12 cellular contexts compared by ENCODE assay signal in genomic region chr14:24269910-24270536, GRCh38. TPM values are rescaled to one million over a fixed set of nuclear protein-coding genes. Genes with fewer than 3 reads are reported as not detected.
DNase-seq lines count a peak whose midpoint lies in the region; ATAC-seq, FAIRE-seq and TF ChIP-seq lines count a peak whose summit lies in the region.
"Had no signal": no experiment of that assay in that cellular context is flagged by ENCODE, and none has a peak within 500 bp of the region (broad histone marks: within the 10 kb centered on the region; RNA-seq: fewer than 3 reads in every experiment).

No MANE protein-coding gene starts in this region.

- H3K4me1 ChIP-seq in kidney (ENCODE audit: control insufficient read depth in 1 of 2, insufficient read depth in 1 of 2, low read depth in 1 of 2, low read length in 2 of 2): peaks cover 0 to 10% of the 10 kb centered on the region in 2 donors
- H3K4me1 ChIP-seq: psoas muscle had no signal

- intact Hi-C loops in activated CD4-positive, alpha-beta memory T cell treated with anti-CD3 and anti-CD28 coated beads for 36 hours (cut with micrococcal nuclease): loop anchor here (2.0 to 10.0 kb wide), 2 partner anchors 63 to 215 kb away; partner anchors contain the start of gene CARMIL3
- intact Hi-C loops in kidney (cut with DNase I): no loop called here

- POLR2A ChIA-PET in activated CD4-positive, alpha-beta memory T cell treated with anti-CD3 and anti-CD28 coated beads for 36 hours (lab: Charles Lee): interaction anchor here (0.6 to 2.9 kb wide), 9 partner anchors 10 to 56 kb away, joined by 3 to 19 read pairs (median 8); partner anchors contain the start of genes CHMP4A, CIDEB, DHRS1 and NOP9

- H3K4me3 Mint-ChIP-seq in activated naive CD4-positive, alpha-beta T cell treated with anti-CD3 and anti-CD28 coated beads, Interleukin-2, amount 50 U/mL, for 24 hours: peak overlapping the region; percentile 85
- H3K4me3 Mint-ChIP-seq in activated CD4-positive, alpha-beta memory T cell treated with anti-CD3 and anti-CD28 coated beads for 36 hours: peak overlapping the region; percentile 84
- H3K4me3 Mint-ChIP-seq in type B pancreatic cell: peak overlapping the region; percentile 94

- TF ChIP-seq CTCF in kidney (IDR thresholded peaks at IDR 0.05; ENCODE audit: borderline replicate concordance, extremely low read depth, insufficient read depth): no peak
- TF ChIP-seq CTCF in type B pancreatic cell (conservative IDR thresholded peaks at IDR 0.05): no peak

- CTCF ChIA-PET in activated CD4-positive, alpha-beta memory T cell treated with anti-CD3 and anti-CD28 coated beads for 36 hours (lab: Charles Lee): interaction anchor here (0.9 to 4.8 kb wide), 17 partner anchors 13 to 167 kb away, joined by 3 to 45 read pairs (median 11); partner anchors contain the start of genes CIDEB, DHRS1, IRF9 and LTB4R

- no peak overlapping the region for H3K27ac Mint-ChIP-seq in activated naive CD4-positive, alpha-beta T cell treated with anti-CD3 and anti-CD28 coated beads, Interleukin-2, amount 50 U/mL, for 24 hours
- H3K27ac Mint-ChIP-seq in activated CD4-positive, alpha-beta memory T cell treated with anti-CD3 and anti-CD28 coated beads for 36 hours: no peak overlapping the region
- H3K27ac Mint-ChIP-seq in type B pancreatic cell: no peak overlapping the region

- no peaks in the 10 kb centered on the region for H3K9me3 ChIP-seq in kidney (ENCODE audit: control insufficient read depth in 1 of 2, low read length in 2 of 2)
- H3K9me3 ChIP-seq: psoas muscle had no signal

- no peaks in the 10 kb centered on the region for H3K9me3 Mint-ChIP-seq in activated naive CD4-positive, alpha-beta T cell treated with anti-CD3 and anti-CD28 coated beads, Interleukin-2, amount 50 U/mL, for 24 hours
- H3K9me3 Mint-ChIP-seq in activated CD4-positive, alpha-beta memory T cell treated with anti-CD3 and anti-CD28 coated beads for 36 hours: no peaks in the 10 kb centered on the region
- no peaks in the 10 kb centered on the region for H3K9me3 Mint-ChIP-seq in type B pancreatic cell

- no peak for ATAC-seq in HG03354 (IDR thresholded peaks at IDR 0.05; ENCODE audit: poor library complexity, severe bottlenecking, unreplicated experiment)
- ATAC-seq in HG03520 (IDR thresholded peaks at IDR 0.05; ENCODE audit: unreplicated experiment): no peak
- no peak for ATAC-seq in GM19455 (IDR thresholded peaks at IDR 0.05; ENCODE audit: unreplicated experiment)

- peaks cover 7% of the 10 kb centered on the region for H3K36me3 Mint-ChIP-seq in activated naive CD4-positive, alpha-beta T cell treated with anti-CD3 and anti-CD28 coated beads, Interleukin-2, amount 50 U/mL, for 24 hours
- H3K36me3 Mint-ChIP-seq in activated CD4-positive, alpha-beta memory T cell treated with anti-CD3 and anti-CD28 coated beads for 36 hours: peaks cover 9% of the 10 kb centered on the region
- peaks cover 4% of the 10 kb centered on the region for H3K36me3 Mint-ChIP-seq in type B pancreatic cell

- peaks cover 39% of the 10 kb centered on the region for H3K4me1 Mint-ChIP-seq in activated naive CD4-positive, alpha-beta T cell treated with anti-CD3 and anti-CD28 coated beads, Interleukin-2, amount 50 U/mL, for 24 hours
- H3K4me1 Mint-ChIP-seq in activated CD4-positive, alpha-beta memory T cell treated with anti-CD3 and anti-CD28 coated beads for 36 hours (ENCODE audit: low read depth): peaks cover 35% of the 10 kb centered on the region
- peaks cover 12% of the 10 kb centered on the region for H3K4me1 Mint-ChIP-seq in type B pancreatic cell (ENCODE audit: unreplicated experiment)

- FAIRE-seq in kidney (lab: Jason Lieb, UNC): no peak
- FAIRE-seq: GM18507 had no signal

- no peaks in the 10 kb centered on the region for H3K27me3 Mint-ChIP-seq in activated naive CD4-positive, alpha-beta T cell treated with anti-CD3 and anti-CD28 coated beads, Interleukin-2, amount 50 U/mL, for 24 hours
- H3K27me3 Mint-ChIP-seq in activated CD4-positive, alpha-beta memory T cell treated with anti-CD3 and anti-CD28 coated beads for 36 hours: no peaks in the 10 kb centered on the region
- H3K27me3 Mint-ChIP-seq in type B pancreatic cell: no peaks in the 10 kb centered on the region

- H3K27ac ChIP-seq in kidney (ENCODE audit: low read depth in 2 of 2, low read length in 2 of 2): no peak overlapping the region

- DNase-seq in activated naive CD4-positive, alpha-beta T cell (lab: John Stamatoyannopoulos, UW): no peak
- DNase-seq in activated CD4-positive, alpha-beta memory T cell treated with anti-CD3 and anti-CD28 coated beads for 36 hours: no peak
- DNase-seq in kidney: peak; percentile 54
- no peak for DNase-seq in type B pancreatic cell (ENCODE audit: extremely low spot score, unreplicated experiment)
- DNase-seq: activated effector memory CD4-positive, alpha-beta T cell treated with Interleukin-2 at 50 U/mL for 16 hours; NCI-H1417; psoas muscle had no signal

- no peak overlapping the region for H3K9ac ChIP-seq in kidney (ENCODE audit: low read length in 2 of 2)

- H3K4me3 ChIP-seq in kidney (ENCODE audit: low read length in 2 of 2): peak overlapping the region in 1 of 2 donors; percentile 95

- H3K36me3 ChIP-seq in kidney (ENCODE audit: control insufficient read depth in 1 of 2, insufficient read depth in 2 of 2, low read length in 2 of 2): peaks cover 7% of the 10 kb centered on the region in 2 donors

RNA-seq across cellular contexts. Expression of gene RABGGTA, which starts 1.4 kb away (rescaled TPM):
- 10 to 100 TPM; 39.5 to 40.6 TPM for total RNA-seq in activated CD4-positive, alpha-beta memory T cell treated with anti-CD3 and anti-CD28 coated beads for 36 hours
- total RNA-seq in kidney (33.9 TPM), type B pancreatic cell (ENCODE audit: low replicate concordance) (31.1 and 39.2 TPM in 2 replicates)
- 25.8 TPM for polyA plus RNA-seq in kidney (ENCODE audit: insufficient read depth, low read depth, low replicate concordance)

RNA-seq across cellular contexts. Expression of gene TGM1, which starts 7.0 kb away (rescaled TPM):
- 1 to 10 TPM; 3.7 to 4.5 TPM for total RNA-seq in activated CD4-positive, alpha-beta memory T cell treated with anti-CD3 and anti-CD28 coated beads for 36 hours
- total RNA-seq in kidney (13.1 TPM), type B pancreatic cell (ENCODE audit: low replicate concordance) (10.1 and 16.6 TPM in 2 replicates)
- 4.5 TPM for polyA plus RNA-seq in kidney (ENCODE audit: insufficient read depth, low read depth, low replicate concordance)

RNA-seq across cellular contexts. Expression of gene TINF2, which starts 27.6 kb away (rescaled TPM):
- 100 to 1,000 TPM in 1 of 2 experiments, 10 to 100 TPM in 1; 94.9 to 101 TPM for total RNA-seq in activated CD4-positive, alpha-beta memory T cell treated with anti-CD3 and anti-CD28 coated beads for 36 hours
- total RNA-seq in kidney (99.4 TPM), type B pancreatic cell (ENCODE audit: low replicate concordance) (41.0 and 58.6 TPM in 2 replicates)
- 57.0 TPM for polyA plus RNA-seq in kidney (ENCODE audit: insufficient read depth, low read depth, low replicate concordance)

RNA-seq across cellular contexts. Expression of gene DHRS1, which starts 29.6 kb away (rescaled TPM):
- total RNA-seq in activated CD4-positive, alpha-beta memory T cell treated with anti-CD3 and anti-CD28 coated beads for 36 hours: 10 to 100 TPM; 14.7 to 14.9 TPM
- 32.7 TPM for total RNA-seq in kidney
- polyA plus RNA-seq in kidney (ENCODE audit: insufficient read depth, low read depth, low replicate concordance): 56.7 TPM
- total RNA-seq in type B pancreatic cell (ENCODE audit: low replicate concordance): 31.4 and 32.9 TPM in 2 replicates

RNA-seq across cellular contexts. Expression of gene NOP9, which starts 29.6 kb away (rescaled TPM):
- 10 to 100 TPM; 30.7 to 30.9 TPM for total RNA-seq in activated CD4-positive, alpha-beta memory T cell treated with anti-CD3 and anti-CD28 coated beads for 36 hours
- total RNA-seq in kidney: 25.7 TPM
- polyA plus RNA-seq in kidney (ENCODE audit: insufficient read depth, low read depth, low replicate concordance): 8.6 TPM
- 26.2 and 33.9 TPM in 2 replicates for total RNA-seq in type B pancreatic cell (ENCODE audit: low replicate concordance)
